In genomic region chr2:10873171-10873570, GRCh38 we compare ENCODE assay signal across 20 cellular contexts. TPM values are rescaled to one million over a fixed set of nuclear protein-coding genes. Genes with fewer than 3 reads are reported as not detected.
A peak's percentile ranks its signal among the peaks of the same experiment; 100 is the strongest.
DNase-seq lines count a peak whose midpoint lies in the region; ATAC-seq lines count a peak whose summit lies in the region.
"Had no signal": no experiment of that assay in that cellular context is flagged by ENCODE, and none has a peak within 500 bp of the region (broad histone marks: within the 10 kb centered on the region; RNA-seq: fewer than 3 reads in every experiment).

No MANE protein-coding gene starts in this region.

- H3K36me3 ChIP-seq in MG63 (no peaks in the 10 kb centered on the region), trophoblast cell (ENCODE audit: control insufficient read depth in 1 of 2, insufficient read depth in 2 of 2, low read length in 2 of 2) (no peaks in the 10 kb centered on the region)

- H3K27me3 ChIP-seq in MG63 (no peaks in the 10 kb centered on the region), trophoblast cell (ENCODE audit: insufficient read depth, low read length) (no peaks in the 10 kb centered on the region)

- H2AK5ac ChIP-seq in trophoblast cell (ENCODE audit: low read length), result no peak overlapping the region

- H3K79me1 ChIP-seq in trophoblast cell (ENCODE audit: low read length), result no peaks in the 10 kb centered on the region

- H2BK5ac ChIP-seq in trophoblast cell (ENCODE audit: low read depth, low read length, poor library complexity), result no peak overlapping the region

- H3K9me3 ChIP-seq in MG63, result peaks cover 13% of the 10 kb centered on the region
- peaks cover 2% of the 10 kb centered on the region for H3K9me3 ChIP-seq in trophoblast cell (ENCODE audit: insufficient read depth, low read depth, low read length)

- no peak overlapping the region for H3K9ac ChIP-seq in trophoblast cell (ENCODE audit: low read length)

- H4K12ac ChIP-seq in trophoblast cell (ENCODE audit: low read depth, low read length), result no peak overlapping the region

- H3K4me3 ChIP-seq in MG63 (no peak overlapping the region), trophoblast cell (ENCODE audit: low read depth, low read length) (no peak overlapping the region)
- H3K4me3 ChIP-seq: K562 had no signal

- H3K14ac ChIP-seq in trophoblast cell (ENCODE audit: low read length), result no peak overlapping the region

- ATAC-seq in Right ventricle myocardium superior (ENCODE audit: poor library complexity) (peak; percentile 21), GM21529 (IDR thresholded peaks at IDR 0.05; ENCODE audit: unreplicated experiment) (no peak), HG03565 (IDR thresholded peaks at IDR 0.05; ENCODE audit: unreplicated experiment) (no peak)
- ATAC-seq: CD8-positive, alpha-beta T cell; K562; Panc1 had no signal

- H3K27ac ChIP-seq in trophoblast cell (ENCODE audit: low read depth, low read length), result no peak overlapping the region
- H3K27ac ChIP-seq: 22Rv1, HL-60 had no signal

- H3K4me1 ChIP-seq in trophoblast cell (ENCODE audit: control insufficient read depth in 1 of 2, insufficient read depth in 2 of 2, low read length in 2 of 2), result no peaks in the 10 kb centered on the region

- H3K4me2 ChIP-seq in trophoblast cell (ENCODE audit: low read length), result no peak overlapping the region

- H2AFZ ChIP-seq in trophoblast cell (ENCODE audit: insufficient read depth, low read length, poor library complexity), result no peak overlapping the region

- WGBS in trophoblast cell (ENCODE audit: extremely low coverage, insufficient coverage, insufficient read length), result no CpG with 5 or more reads among the region's 3 CpGs

- H3K18ac ChIP-seq in trophoblast cell (ENCODE audit: low read length), result no peak overlapping the region

- H3K79me2 ChIP-seq in trophoblast cell (ENCODE audit: control insufficient read depth, insufficient read depth, low read length, poor library complexity), result no peaks in the 10 kb centered on the region

- no peak overlapping the region for H3K4ac ChIP-seq in trophoblast cell (ENCODE audit: low read depth, low read length)

- H2BK12ac ChIP-seq in trophoblast cell (ENCODE audit: low read length), result no peak overlapping the region

- intact Hi-C loops in Right ventricle myocardium superior (cut with DNase I), result no loop called here

- H2BK120ac ChIP-seq in trophoblast cell (ENCODE audit: insufficient read depth, low read length, poor library complexity), result no peak overlapping the region

- H4K91ac ChIP-seq in trophoblast cell (ENCODE audit: low read depth, low read length), result no peak overlapping the region

- H3K23ac ChIP-seq in trophoblast cell (ENCODE audit: low read length), result no peak overlapping the region

- DNase-seq in NCI-H2171 treated with DMSO at 0.1 percent for 48 hours (lab: John Stamatoyannopoulos, UW) (peak; percentile 20), NCI-H2171 (lab: John Stamatoyannopoulos, UW) (no peak), MG63 (peak; percentile 33), Right ventricle myocardium superior (no peak), trophoblast cell (peak; percentile 10 to 60), T1000 (lab: John Stamatoyannopoulos, UW) (no peak)
- DNase-seq: CD8-positive, alpha-beta T cell; DND-41; GDM1; H9; NCI-H446 treated with DMSO at 0.1 percent for 48 hours; NCI-H774; SIG-M5 had no signal

- H4K8ac ChIP-seq in trophoblast cell (ENCODE audit: low read depth, low read length), result no peak overlapping the region

RNA-seq across cellular contexts. Expression of gene KCNF1, which starts 38.6 kb away (rescaled TPM):
- 1.3 and 6.8 TPM in 2 replicates for total RNA-seq in MG63 (2014; rRNA removed; shearing (Covaris generic); ENCODE audit: low replicate concordance)
- not detected for total RNA-seq in Right ventricle myocardium superior
- polyA plus RNA-seq in trophoblast cell (2013), result 1.3 and 1.5 TPM in 2 replicates
- total RNA-seq: CD8-positive, alpha-beta T cell; K562 had no signal
- polyA plus RNA-seq: BJ, K562 had no signal

Comparison
In these comparisons a context has a peak if more than half of its experiments do, and no peak if none do; other contexts are left out.
1. DNase-seq: peak in NCI-H2171 treated with DMSO at 0.1 percent for 48 hours (single experiment), MG63 (single experiment) and trophoblast cell (2 of 2); none in NCI-H2171 (single experiment), Right ventricle myocardium superior (single experiment) and T1000 (single experiment).